Comparison of ENCODE assay signal across 19 cellular contexts in genomic region chr7:8205572-8205971, GRCh38. TPM values are rescaled to one million over a fixed set of nuclear protein-coding genes. Genes with fewer than 3 reads are reported as not detected.
DNase-seq lines count a peak whose midpoint lies in the region; ATAC-seq, FAIRE-seq and TF ChIP-seq lines count a peak whose summit lies in the region.
"Had no signal": no experiment of that assay in that cellular context is flagged by ENCODE, and none has a peak within 500 bp of the region (broad histone marks: within the 10 kb centered on the region; RNA-seq: fewer than 3 reads in every experiment).

No MANE protein-coding gene starts in this region.

- no peaks in the 10 kb centered on the region for H3K79me1 ChIP-seq in H1 (ENCODE audit: low read depth, low read length)

- H3K4me3 ChIP-seq in SK-N-MC (peak overlapping the region; percentile 57), H1 (ENCODE audit: extremely low read depth in 1 of 4, insufficient read depth in 2 of 4, low read depth in 3 of 4, low read length in 4 of 4) (no peak overlapping the region), osteoblast (ENCODE audit: insufficient read depth, low read length) (no peak overlapping the region), uterus (no peak overlapping the region)
- H3K4me3 ChIP-seq: PC-9, SJCRH30 had no signal

- H3K23ac ChIP-seq in H1 (ENCODE audit: insufficient read length): no peak overlapping the region

- no peak overlapping the region for H4K5ac ChIP-seq in H1 (ENCODE audit: insufficient read length, low read depth, low read length)

- 88% methylated on average over 5 of the region's 5 CpGs; no CpG with 5 or more reads in 1 of the 2 experiments for WGBS in H1 (ENCODE audit: extremely low coverage in 1 of 2, insufficient coverage in 1 of 2, insufficient read length in 1 of 2, insufficient replicate concordance in 2 of 2, low coverage in 1 of 2, low lambda C conversion rate in 2 of 2, missing lambda C conversion rate in 1 of 2), 2 experiments

- H3K4me1 ChIP-seq in H1 (replicated peaks in 1 of 4; ENCODE audit: control insufficient read depth in 3 of 4, insufficient read depth in 4 of 4, low read length in 3 of 4) (peaks cover 2 to 16% (median 8%) of the 10 kb centered on the region in 4 experiments; a peak in 5 of 7 replicates), osteoblast (ENCODE audit: insufficient read depth, low read length) (peaks cover 19% of the 10 kb centered on the region), uterus (no peaks in the 10 kb centered on the region)
- H3K4me1 ChIP-seq: Caco-2, SJCRH30 had no signal

- no peak overlapping the region for H2BK15ac ChIP-seq in H1 (ENCODE audit: low read length)

- H3K4me2 ChIP-seq in H1 (ENCODE audit: insufficient read depth in 1 of 2, low read depth in 2 of 2, low read length in 2 of 2) (no peak overlapping the region), osteoblast (ENCODE audit: insufficient read depth, low read length) (no peak overlapping the region)
- H3K4me2 ChIP-seq: PC-9 had no signal

- H2BK12ac ChIP-seq in H1 (ENCODE audit: low read depth, low read length): no peak overlapping the region

- H2BK20ac ChIP-seq in H1 (ENCODE audit: low read length): 0 out of 2 replicates have a peak overlapping the region, but pooled peaks have one; percentile 3

- H3K23me2 ChIP-seq in H1 (ENCODE audit: low read depth, low read length): no peaks in the 10 kb centered on the region

- H2AFZ ChIP-seq in H1 (ENCODE audit: low read length) (no peak overlapping the region), osteoblast (ENCODE audit: low read length) (peak overlapping the region; percentile 32)
- H2AFZ ChIP-seq: PC-9 had no signal

- H4K8ac ChIP-seq in H1 (ENCODE audit: extremely low read depth, insufficient read depth, low read length): no peak overlapping the region

- H3K36me3 ChIP-seq in SK-N-MC (ENCODE audit: insufficient read depth, low read length) (no peaks in the 10 kb centered on the region), H1 (ENCODE audit: control insufficient read depth in 2 of 4, insufficient read depth in 4 of 4, low read length in 3 of 4) (no peaks in the 10 kb centered on the region), osteoblast (ENCODE audit: insufficient read depth, low read length) (no peaks in the 10 kb centered on the region), uterus (no peaks in the 10 kb centered on the region)
- H3K36me3 ChIP-seq: SJCRH30 had no signal

- TF ChIP-seq CTCF in H1 (IDR thresholded peaks at IDR 0.05; ENCODE audit: control extremely low read depth in 1 of 3, insufficient read depth in 1 of 3, low read depth in 1 of 3, low read length in 3 of 3): no peak
- no peak for TF ChIP-seq CTCF in osteoblast (IDR thresholded peaks at IDR 0.05; ENCODE audit: extremely low read depth, low read depth, low read length)
- no peak for TF ChIP-seq CTCF in uterus (IDR thresholded peaks at IDR 0.05)

- no peak overlapping the region for H3K56ac ChIP-seq in H1 (replicated peaks; ENCODE audit: insufficient read length, low read depth, low read length)

- ATAC-seq in GM18873 (IDR thresholded peaks at IDR 0.05; ENCODE audit: low FRiP score, unreplicated experiment): no peak
- no peak for ATAC-seq in HG02938 (IDR thresholded peaks at IDR 0.05; ENCODE audit: unreplicated experiment)

- no peak overlapping the region for H3K18ac ChIP-seq in H1 (ENCODE audit: extremely low read depth, low read length)

- no peak for FAIRE-seq in H1 (lab: Jason Lieb, UNC)
- FAIRE-seq: HTR-8/SVneo had no signal

- no peaks in the 10 kb centered on the region for H4K20me1 ChIP-seq in H1 (replicated peaks in 1 of 2; ENCODE audit: control insufficient read depth in 1 of 2, insufficient read depth in 2 of 2, low read length in 2 of 2)
- H4K20me1 ChIP-seq in osteoblast (ENCODE audit: insufficient read depth, low read length): no peaks in the 10 kb centered on the region

- TF ChIP-seq POLR2A in H1 (IDR thresholded peaks at IDR 0.05; ENCODE audit: control extremely low read depth in 1 of 2, low read depth in 2 of 2, low read length in 2 of 2) (no peak), uterus (IDR thresholded peaks at IDR 0.05) (no peak)

- peak overlapping the region; percentile 71 for H3K27ac ChIP-seq in SK-N-MC
- no peak overlapping the region for H3K27ac ChIP-seq in H1 (ENCODE audit: low read depth, low read length)
- no peak overlapping the region for H3K27ac ChIP-seq in osteoblast (ENCODE audit: low read depth, low read length)
- H3K27ac ChIP-seq in uterus: peak overlapping the region; percentile 43 to 62
- H3K27ac ChIP-seq: HL-60, PC-9, SJCRH30 had no signal

- no peak for TF ChIP-seq EP300 in H1 (IDR thresholded peaks at IDR 0.05; ENCODE audit: borderline replicate concordance in 1 of 2, low read depth in 2 of 2, low read length in 2 of 2)

- no peaks in the 10 kb centered on the region for H3K79me2 ChIP-seq in H1 (ENCODE audit: control insufficient read depth in 1 of 2, insufficient read depth in 2 of 2, low read length in 2 of 2)
- H3K79me2 ChIP-seq in osteoblast (ENCODE audit: insufficient read depth, low read length): no peaks in the 10 kb centered on the region

- POLR2A ChIA-PET in H1 (lab: Charles Lee; ENCODE audit: partially characterized antibody): no interaction called here

- CTCF ChIA-PET in H1 (lab: Charles Lee; ENCODE audit: partially characterized antibody): interaction anchor here (1.5 kb wide), 1 partner anchor 59 kb away, joined by 3 read pairs; no protein-coding TSS in a partner anchor

- H3K9ac ChIP-seq in SK-N-MC (ENCODE audit: insufficient read length): no peak overlapping the region
- no peak overlapping the region for H3K9ac ChIP-seq in H1 (replicated peaks in 1 of 4; ENCODE audit: extremely low read depth in 1 of 4, low read depth in 3 of 4, low read length in 3 of 4)

- no peak overlapping the region for H3K14ac ChIP-seq in H1 (ENCODE audit: insufficient read length)

- intact Hi-C loops in uterus (cut with DNase I; ENCODE audit: low total_unique reads): no loop called here

- no peak overlapping the region for H2BK120ac ChIP-seq in H1 (replicated peaks; ENCODE audit: low read depth, low read length)

- no peak for TF ChIP-seq RAD21 in H1 (IDR thresholded peaks at IDR 0.05 in 1 of 2, conservative IDR thresholded peaks at IDR 0.05 in 1 of 2; ENCODE audit: low read depth in 2 of 2, low read length in 2 of 2)

- no peak overlapping the region for H2BK5ac ChIP-seq in H1 (ENCODE audit: low read depth, low read length)

- no peak overlapping the region for H4K91ac ChIP-seq in H1 (replicated peaks; ENCODE audit: insufficient read length, low read length)

- no peak for DNase-seq in SK-N-MC (ENCODE audit: low read depth, low spot score)
- no peak for DNase-seq in H1 (ENCODE audit: low read depth in 1 of 2, low spot score in 2 of 2)
- no peak for DNase-seq in osteoblast (ENCODE audit: insufficient read length, low spot score, missing footprints)
- peak in 1 of 2 donors; percentile 32 for DNase-seq in uterus
- no peak for DNase-seq in putamen (ENCODE audit: low spot score)
- DNase-seq: ACHN; Caco-2; CD4-positive, CD25-positive, alpha-beta regulatory T cell; H9; NCI-H1417 treated with DMSO at 0.1 percent for 48 hours; NCI-H1930; NCI-H774; PC-9; SJCRH30 had no signal

- H3K27me3 ChIP-seq in H1 (replicated peaks in 1 of 4; ENCODE audit: control insufficient read depth in 3 of 4, extremely low read depth in 1 of 4, insufficient read depth in 3 of 4, low read length in 3 of 4) (no peaks in the 10 kb centered on the region), osteoblast (ENCODE audit: insufficient read depth, low read length) (no peaks in the 10 kb centered on the region), uterus (no peaks in the 10 kb centered on the region)

- H2AK5ac ChIP-seq in H1 (ENCODE audit: low read depth, low read length): no peak overlapping the region

- H3K9me3 ChIP-seq in SK-N-MC (ENCODE audit: low read depth, low read length) (no peaks in the 10 kb centered on the region), H1 (ENCODE audit: insufficient read depth in 2 of 2, low read depth in 1 of 2, low read length in 1 of 2) (no peaks in the 10 kb centered on the region), osteoblast (ENCODE audit: low read depth, low read length) (no peaks in the 10 kb centered on the region), uterus (no peaks in the 10 kb centered on the region)
- H3K9me3 ChIP-seq: Caco-2, SJCRH30 had no signal

- no peak overlapping the region for H3K4ac ChIP-seq in H1 (replicated peaks; ENCODE audit: insufficient read length, low read depth, low read length)

TF ChIP-seq in H1, 55 proteins besides CTCF, POLR2A, EP300 and RAD21:
- TF ChIP-seq MAFK (IDR thresholded peaks at IDR 0.05; ENCODE audit: low read depth, low read length) (no peak), CBX5 (IDR thresholded peaks at IDR 0.05; ENCODE audit: low read depth, low read length) (no peak), SRF (IDR thresholded peaks at IDR 0.05; ENCODE audit: low read depth, low read length) (no peak), JUN (IDR thresholded peaks at IDR 0.05; ENCODE audit: low read depth, low read length) (no peak), RFX5 (IDR thresholded peaks at IDR 0.05; ENCODE audit: borderline replicate concordance, low read depth, low read length) (no peak), SP2 (IDR thresholded peaks at IDR 0.05; ENCODE audit: low read length) (no peak), POLR2AphosphoS5 (IDR thresholded peaks at IDR 0.05; ENCODE audit: low read depth, low read length) (no peak), RBBP5 (IDR thresholded peaks at IDR 0.05; ENCODE audit: borderline replicate concordance, low read depth, low read length) (no peak)

RNA-seq across cellular contexts. Expression of gene ICA1, which starts 56.4 kb away (rescaled TPM):
- total RNA-seq in H1 (2021; fragmentation: NEBNext Ultra II Directional; extraction: Animal tissue kit (Norgen Biotek cat#: 25700)): 36.9 and 37.1 TPM in 2 replicates
- 9.4 and 14.9 TPM in 2 replicates for polyA plus RNA-seq in H1 (2011; rRNA removed)
- polyA plus RNA-seq in H1 (2011; cell fraction: cytosol; rRNA removed): 20.1 TPM
- polyA plus RNA-seq in H1 (2011; cell fraction: nucleus; rRNA removed): 32.5 TPM
- 30.2 to 43.2 TPM (median 36.3 TPM) in 4 replicates for polyA plus RNA-seq in H1 (2012, experiment 1 of 2)
- polyA plus RNA-seq in H1 (2012, experiment 2 of 2): 5.6 TPM
- 40.4 TPM for polyA plus RNA-seq in H1 (2013, experiment 1 of 2)
- 37.6 TPM for polyA plus RNA-seq in H1 (2013, experiment 2 of 2)
- 15.7 and 18.4 TPM in 2 replicates for polyA minus RNA-seq in H1 (2011; rRNA and poly(A)+ RNA removed)
- 10.9 TPM for polyA minus RNA-seq in H1 (2011; cell fraction: cytosol; rRNA and poly(A)+ RNA removed)
- polyA minus RNA-seq in H1 (2011; cell fraction: nucleus; rRNA and poly(A)+ RNA removed): 29.2 TPM
- total RNA-seq in osteoblast: 1.2 and 2.2 TPM in 2 replicates
- total RNA-seq in uterus: 10 to 100 TPM in 3 of 4 donors, 1 to 10 TPM in 1; 3.5 to 36.9 (median 28.5) TPM
- total RNA-seq: LHCN-M2, SJCRH30 had no signal

Comparison
In these comparisons a context has a peak if more than half of its experiments do, and no peak if none do; other contexts are left out.
1. H3K27ac ChIP-seq: peak in SK-N-MC (single experiment) and uterus (2 of 2); none in H1 (single experiment) and osteoblast (single experiment).